In the genomic region with DNA sequence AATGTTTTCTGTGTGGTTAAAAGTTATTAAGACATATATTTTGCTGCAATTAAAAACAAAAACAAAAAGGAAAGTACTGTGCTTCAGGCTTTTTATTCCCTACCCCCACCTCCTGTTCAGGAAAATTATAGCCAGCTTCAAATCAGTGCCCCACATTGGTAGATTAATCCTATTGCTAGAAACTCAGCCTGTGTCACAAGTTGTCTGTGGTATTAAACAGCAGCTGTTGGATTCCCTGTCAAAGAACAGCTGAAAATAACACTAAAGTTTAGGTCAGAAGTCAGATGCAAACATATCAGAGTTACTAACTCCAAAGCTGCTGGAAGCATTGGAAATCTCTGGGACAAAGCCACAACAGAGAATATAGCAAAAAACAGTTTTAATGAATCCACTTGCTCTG, we compare ENCODE assay signal across 19 cellular contexts. TPM values are rescaled to one million over a fixed set of nuclear protein-coding genes. Genes with fewer than 3 reads are reported as not detected.
DNase-seq lines count a peak whose midpoint lies in the region; ATAC-seq, FAIRE-seq and TF ChIP-seq lines count a peak whose summit lies in the region.
"Had no signal": no experiment of that assay in that cellular context is flagged by ENCODE, and none has a peak within 500 bp of the region (broad histone marks: within the 10 kb centered on the region; RNA-seq: fewer than 3 reads in every experiment).

No MANE protein-coding gene starts in this region.

- peaks cover 6% of the 10 kb centered on the region for H3K36me3 Mint-ChIP-seq in progenitor cell of endocrine pancreas (ENCODE audit: insufficient read depth)

- H3K4me3 Mint-ChIP-seq in progenitor cell of endocrine pancreas (ENCODE audit: low read depth), result peak overlapping the region; percentile 43

- no peak for TF ChIP-seq POLR2A in adrenal gland (IDR thresholded peaks at IDR 0.05)

- ATAC-seq in left cardiac atrium, result peak; percentile 52 to 56
- ATAC-seq in GM21619 (IDR thresholded peaks at IDR 0.05; ENCODE audit: unreplicated experiment), result no peak
- ATAC-seq: Panc1 had no signal

- peaks cover 7% of the 10 kb centered on the region for H3K4me1 Mint-ChIP-seq in progenitor cell of endocrine pancreas (ENCODE audit: low read depth)

- no peak overlapping the region for H3K27ac ChIP-seq in adrenal gland

- H3K27me3 ChIP-seq in adrenal gland, result no peaks in the 10 kb centered on the region
- H3K27me3 ChIP-seq: gastroesophageal sphincter, sigmoid colon had no signal

- H3K9me3 Mint-ChIP-seq in progenitor cell of endocrine pancreas (ENCODE audit: low read depth), result no peaks in the 10 kb centered on the region

- H3K4me3 ChIP-seq in adrenal gland, result no peak overlapping the region
- H3K4me3 ChIP-seq: sigmoid colon had no signal

- FAIRE-seq in GM18507 (lab: Jason Lieb, UNC) (peak; percentile 26), RCC 7860 (lab: Jason Lieb, UNC) (no peak)
- FAIRE-seq: endometrium, GM12892 had no signal

- H3K9me3 ChIP-seq in adrenal gland (replicated peaks in 1 of 3), result no peaks in the 10 kb centered on the region
- H3K9me3 ChIP-seq: gastroesophageal sphincter, sigmoid colon had no signal

- H3K27ac Mint-ChIP-seq in progenitor cell of endocrine pancreas, result peak overlapping the region; percentile 63

- DNase-seq in GM18507 (ENCODE audit: extremely low spot score, insufficient read length, low read depth) (no peak), NCI-H82 (lab: John Stamatoyannopoulos, UW) (peak; percentile 84), left cardiac atrium (no peak), progenitor cell of endocrine pancreas (ENCODE audit: low spot score, unreplicated experiment) (no peak), RCC 7860 (ENCODE audit: low spot score) (no peak), adrenal gland (no peak)
- no peak for DNase-seq in NK-92 treated with Interleukin-12 subunit alpha and Interleukin-12 subunit beta, amount 100 ng/mL, for 24 hours (lab: John Stamatoyannopoulos, UW)
- DNase-seq: activated CD4-positive, alpha-beta T cell treated with anti-CD3 and anti-CD28 coated beads for 4 hours; C1 segment of cervical spinal cord; central memory CD4-positive, alpha-beta T cell; EL; islet precursor cell; NCI-H446 treated with DMSO at 0.1 percent for 48 hours; sigmoid colon had no signal

- H3K36me3 ChIP-seq in adrenal gland (replicated peaks in 1 of 2), result no peaks in the 10 kb centered on the region
- H3K36me3 ChIP-seq: gastroesophageal sphincter, sigmoid colon had no signal

- intact Hi-C loops in left cardiac atrium (cut with DNase I) (no loop called here), adrenal gland (cut with DNase I) (no loop called here)

- no peaks in the 10 kb centered on the region for H3K27me3 Mint-ChIP-seq in progenitor cell of endocrine pancreas

- TF ChIP-seq CTCF in progenitor cell of endocrine pancreas (IDR thresholded peaks at IDR 0.05; ENCODE audit: unreplicated experiment) (no peak), adrenal gland (IDR thresholded peaks at IDR 0.05) (no peak)

- H3K4me1 ChIP-seq in adrenal gland (replicated peaks in 1 of 2), result peaks cover 5 to 26% of the 10 kb centered on the region in 2 donors

RNA-seq across cellular contexts. Expression of a gene that starts 0.8 kb away (rescaled TPM):
- 10 to 100 TPM; 79.4 to 97.5 TPM for total RNA-seq in left cardiac atrium
- total RNA-seq in progenitor cell of endocrine pancreas, result 14.8 and 18.1 TPM in 2 replicates
- 10 to 100 TPM in 1 of 8 donors, 1 to 10 TPM in 6, under 1 TPM in 1; 0.88 to 10.2 (median 1.7) TPM for total RNA-seq in adrenal gland
- polyA plus RNA-seq in adrenal gland, result under 1 TPM; 0.34 to 0.48 (median 0.40) TPM
